In genomic region chr4:24645765-24646550, GRCh38 we compare ENCODE assay signal across 12 cellular contexts.
"Had no signal": no experiment of that assay in that cellular context is flagged by ENCODE, and none has a peak within 500 bp of the region (broad histone marks: within the 10 kb centered on the region; RNA-seq: fewer than 3 reads in every experiment).

No MANE protein-coding gene starts in this region.

- H3K36me3 Mint-ChIP-seq: natural killer cell treated with Interleukin-12 subunit alpha and Interleukin-12 subunit beta and Interleukin-15 and Interleukin-18, amount 100 ng/mL, for 72 hours; stimulated activated naive B cell treated with anti-CD40 and anti-IgM and Interleukin-4, amounts not matched to agents 10 μg/mL and 1 μg/mL and 100 μg/mL, for 72 hours had no signal

- H3K27me3 Mint-ChIP-seq: progenitor cell of endocrine pancreas had no signal

- H3K27me3 ChIP-seq: transverse colon had no signal

- H3K27ac Mint-ChIP-seq: activated B cell treated with CpG ODN at 0.5 μM for 24 hours; activated CD4-positive, alpha-beta T cell treated with anti-CD3 and anti-CD28 coated beads, Interleukin-2, amount 10 ng/mL, durations not matched to agents 7 days and 5 days; activated T-helper 2 cell treated with anti-CD3 and anti-CD28 coated beads, Interferon-gamma antibody, Interleukin-2, Interleukin-4, amounts not matched to agents 10 μg/mL and 5 μg/mL and 100 μg/mL, durations not matched to agents 14 hours and 24 hours and 36 hours; dendritic cell treated with granulocyte-macrophage colony-stimulating factor and Interleukin-4, amounts not matched to agents 40 ng/mL and 50 ng/mL, for 4 days; natural killer cell treated with Interleukin-12 subunit alpha and Interleukin-12 subunit beta and Interleukin-15 and Interleukin-18, amount 100 ng/mL, for 72 hours; progenitor cell of endocrine pancreas; stimulated activated naive B cell treated with anti-CD40 and anti-IgM and Interleukin-4, amounts not matched to agents 10 μg/mL and 1 μg/mL and 100 μg/mL, for 72 hours had no signal

- H3K4me1 Mint-ChIP-seq: activated B cell treated with CpG ODN at 0.5 μM for 24 hours; activated CD4-positive, alpha-beta T cell treated with anti-CD3 and anti-CD28 coated beads, Interleukin-2, amount 10 ng/mL, durations not matched to agents 7 days and 5 days; central memory CD8-positive, alpha-beta T cell; stimulated activated naive B cell treated with anti-CD40 and anti-IgM and Interleukin-4, amounts not matched to agents 10 μg/mL and 1 μg/mL and 100 μg/mL, for 72 hours had no signal

- DNase-seq: activated B cell treated with CpG ODN at 0.5 μM for 24 hours; activated CD4-positive, alpha-beta T cell treated with anti-CD3 and anti-CD28 coated beads, Interleukin-2, amount 10 ng/mL, durations not matched to agents 7 days and 5 days; activated naive CD4-positive, alpha-beta T cell treated with anti-CD3 and anti-CD28 coated beads, Interleukin-2, amount 50 U/mL, for 16 hours; mammary epithelial cell; occipital lobe; stimulated activated naive B cell treated with anti-CD40 and anti-IgM and Interleukin-4, amounts not matched to agents 10 μg/mL and 1 μg/mL and 100 μg/mL, for 72 hours; transverse colon had no signal

- H3K4me3 ChIP-seq: transverse colon had no signal

- ATAC-seq: natural killer cell treated with Interleukin-12 subunit alpha and Interleukin-12 subunit beta and Interleukin-15 and Interleukin-18, amount 100 ng/mL, for 72 hours; stimulated activated naive B cell treated with anti-CD40 and anti-IgM and Interleukin-4, amounts not matched to agents 10 μg/mL and 1 μg/mL and 100 μg/mL, for 72 hours had no signal

- H3K9me3 Mint-ChIP-seq: activated B cell treated with CpG ODN at 0.5 μM for 24 hours; activated CD4-positive, alpha-beta T cell treated with anti-CD3 and anti-CD28 coated beads, Interleukin-2, amount 10 ng/mL, durations not matched to agents 7 days and 5 days; activated T-helper 2 cell treated with anti-CD3 and anti-CD28 coated beads, Interferon-gamma antibody, Interleukin-2, Interleukin-4, amounts not matched to agents 10 μg/mL and 5 μg/mL and 100 μg/mL, durations not matched to agents 14 hours and 24 hours and 36 hours; central memory CD8-positive, alpha-beta T cell; dendritic cell treated with granulocyte-macrophage colony-stimulating factor and Interleukin-4, amounts not matched to agents 40 ng/mL and 50 ng/mL, for 4 days; natural killer cell treated with Interleukin-12 subunit alpha and Interleukin-12 subunit beta and Interleukin-15 and Interleukin-18, amount 100 ng/mL, for 72 hours; stimulated activated naive B cell treated with anti-CD40 and anti-IgM and Interleukin-4, amounts not matched to agents 10 μg/mL and 1 μg/mL and 100 μg/mL, for 72 hours had no signal

- H3K4me3 Mint-ChIP-seq: activated B cell treated with CpG ODN at 0.5 μM for 24 hours; activated CD4-positive, alpha-beta T cell treated with anti-CD3 and anti-CD28 coated beads, Interleukin-2, amount 10 ng/mL, durations not matched to agents 7 days and 5 days; central memory CD8-positive, alpha-beta T cell; dendritic cell treated with granulocyte-macrophage colony-stimulating factor and Interleukin-4, amounts not matched to agents 40 ng/mL and 50 ng/mL, for 4 days; natural killer cell treated with Interleukin-12 subunit alpha and Interleukin-12 subunit beta and Interleukin-15 and Interleukin-18, amount 100 ng/mL, for 72 hours; stimulated activated naive B cell treated with anti-CD40 and anti-IgM and Interleukin-4, amounts not matched to agents 10 μg/mL and 1 μg/mL and 100 μg/mL, for 72 hours had no signal

- H3K36me3 ChIP-seq: transverse colon had no signal

- H3K9me3 ChIP-seq: transverse colon had no signal
